1 cellular context compared by ENCODE assay signal in genomic region chr9:13567833-13568232, GRCh38.
TF ChIP-seq lines count a peak whose summit lies in the region.

No MANE protein-coding gene starts in this region.

TF ChIP-seq in WTC11, 78 proteins besides CTCF, POLR2A, EP300 and RAD21 (continued from another document):
- TF ChIP-seq USF2 (CRISPR knock-in tag; IDR thresholded peaks at IDR 0.05), result no peak
- no peak for TF ChIP-seq HMGA2 (CRISPR knock-in tag; IDR thresholded peaks at IDR 0.05)
- TF ChIP-seq E2F1 (CRISPR knock-in tag; IDR thresholded peaks at IDR 0.05), result no peak
- TF ChIP-seq, protein P1, sequence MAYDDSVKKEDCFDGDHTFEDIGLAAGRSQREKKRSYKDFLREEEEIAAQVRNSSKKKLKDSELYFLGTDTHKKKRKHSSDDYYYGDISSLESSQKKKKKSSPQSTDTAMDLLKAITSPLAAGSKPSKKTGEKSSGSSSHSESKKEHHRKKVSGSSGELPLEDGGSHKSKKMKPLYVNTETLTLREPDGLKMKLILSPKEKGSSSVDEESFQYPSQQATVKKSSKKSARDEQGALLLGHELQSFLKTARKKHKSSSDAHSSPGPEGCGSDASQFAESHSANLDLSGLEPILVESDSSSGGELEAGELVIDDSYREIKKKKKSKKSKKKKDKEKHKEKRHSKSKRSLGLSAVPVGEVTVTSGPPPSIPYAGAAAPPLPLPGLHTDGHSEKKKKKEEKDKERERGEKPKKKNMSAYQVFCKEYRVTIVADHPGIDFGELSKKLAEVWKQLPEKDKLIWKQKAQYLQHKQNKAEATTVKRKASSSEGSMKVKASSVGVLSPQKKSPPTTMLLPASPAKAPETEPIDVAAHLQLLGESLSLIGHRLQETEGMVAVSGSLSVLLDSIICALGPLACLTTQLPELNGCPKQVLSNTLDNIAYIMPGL (CRISPR knock-in tag; IDR thresholded peaks at IDR 0.05), result no peak
- no peak for TF ChIP-seq SP1 (CRISPR knock-in tag; conservative IDR thresholded peaks at IDR 0.05)
- TF ChIP-seq JAZF1 (CRISPR knock-in tag; IDR thresholded peaks at IDR 0.05), result no peak
- TF ChIP-seq SMAD3 (CRISPR knock-in tag; IDR thresholded peaks at IDR 0.05; ENCODE audit: borderline replicate concordance), result no peak
- TF ChIP-seq GRHL2 (CRISPR knock-in tag; IDR thresholded peaks at IDR 0.05; ENCODE audit: insufficient replicate concordance, severe bottlenecking), result no peak
- TF ChIP-seq NR2C2 (CRISPR knock-in tag; IDR thresholded peaks at IDR 0.05), result no peak
